8 cellular contexts compared by ENCODE assay signal in the genomic region with DNA sequence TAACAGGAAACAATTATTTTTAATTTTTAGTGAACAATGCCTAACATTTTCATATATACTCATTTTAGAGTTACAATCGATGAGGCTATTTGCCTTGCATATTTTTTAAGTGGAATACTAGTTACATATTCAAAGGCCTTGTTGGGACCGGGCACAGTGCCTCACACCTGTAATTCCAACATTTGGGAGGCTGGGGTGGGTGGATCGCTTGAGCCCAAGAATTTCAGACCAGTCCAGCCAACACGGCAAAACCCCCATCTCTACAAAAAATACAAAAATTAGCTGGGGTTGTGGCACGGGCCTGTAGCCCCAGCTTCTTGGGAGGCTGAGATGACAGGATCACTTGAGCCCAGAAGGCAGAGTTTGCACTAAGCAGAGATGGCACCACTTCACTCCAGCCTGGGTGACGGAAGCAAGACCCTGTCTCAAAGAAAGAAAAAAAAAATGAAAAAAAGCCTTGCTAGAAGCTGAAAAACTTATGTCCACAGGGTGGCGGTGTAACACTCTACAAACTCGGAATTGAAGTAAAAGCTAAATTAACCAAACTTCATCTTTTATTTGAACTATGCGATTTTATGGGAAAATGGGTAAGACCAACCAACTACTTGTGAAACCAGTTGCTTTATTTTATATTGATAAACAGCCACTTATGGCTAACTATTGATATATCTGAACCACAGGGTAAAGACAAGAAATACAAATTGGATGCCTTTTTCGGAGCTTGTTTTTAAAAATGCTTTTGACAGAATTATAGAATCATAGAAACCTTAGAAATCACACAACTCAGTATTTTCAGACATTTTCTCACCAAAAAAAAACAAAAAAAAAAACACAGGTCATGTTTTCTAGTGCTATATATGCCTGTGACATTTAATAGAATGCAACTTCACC. TPM values are rescaled to one million over a fixed set of nuclear protein-coding genes. Genes with fewer than 3 reads are reported as not detected.
A peak's percentile ranks its signal among the peaks of the same experiment; 100 is the strongest.
DNase-seq lines count a peak whose midpoint lies in the region; ATAC-seq, FAIRE-seq and TF ChIP-seq lines count a peak whose summit lies in the region.

No MANE protein-coding gene starts in this region.

- no peak overlapping the region for H3K4me3 ChIP-seq in endothelial cell of umbilical vein (replicated peaks in 1 of 3; ENCODE audit: insufficient read depth in 1 of 3, low read depth in 1 of 3, low read length in 3 of 3)
- H3K4me3 ChIP-seq in thoracic aorta: peak overlapping the region; percentile 50

- H3K9me3 Mint-ChIP-seq in activated CD8-positive, alpha-beta T cell treated with anti-CD3 and anti-CD28 coated beads, Interleukin-2, amount 10 ng/mL, durations not matched to agents 7 days and 5 days (ENCODE audit: insufficient read depth): no peaks in the 10 kb centered on the region
- H3K9me3 Mint-ChIP-seq in nephron: no peaks in the 10 kb centered on the region

- H3K9me1 ChIP-seq in endothelial cell of umbilical vein (replicated peaks; ENCODE audit: control insufficient read depth, extremely low read depth, insufficient read depth, low read length): no peaks in the 10 kb centered on the region

- dilution Hi-C loops in endothelial cell of umbilical vein (cut with MboI; ENCODE audit: extremely low pct_ligation_motif_present, low sequenced_read_pairs): no loop called here

- DNase-seq in COLO829 (ENCODE audit: low spot score) (peak; percentile 17), NCI-H774 (lab: John Stamatoyannopoulos, UW) (peak; percentile 84), endothelial cell of umbilical vein (ENCODE audit: low read depth, low spot score) (peak; percentile 84), thoracic aorta (ENCODE audit: low spot score) (peak; percentile 9), 8988T (no peak)
- peak; percentile 73 for DNase-seq in activated CD8-positive, alpha-beta T cell treated with anti-CD3 and anti-CD28 coated beads, Interleukin-2, amount 10 ng/mL, durations not matched to agents 7 days and 5 days

- TF ChIP-seq POLR2A in endothelial cell of umbilical vein (IDR thresholded peaks at IDR 0.05; ENCODE audit: low read depth, low read length): no peak

- no peaks in the 10 kb centered on the region for H3K36me3 ChIP-seq in endothelial cell of umbilical vein (ENCODE audit: control insufficient read depth in 2 of 2, extremely low read depth in 1 of 2, insufficient read depth in 2 of 2, low read length in 2 of 2)
- H3K36me3 ChIP-seq in thoracic aorta: no peaks in the 10 kb centered on the region

- no peaks in the 10 kb centered on the region for H4K20me1 ChIP-seq in endothelial cell of umbilical vein (replicated peaks; ENCODE audit: control insufficient read depth, extremely low read depth, insufficient read depth, low read length)

- H3K4me1 Mint-ChIP-seq in activated CD8-positive, alpha-beta T cell treated with anti-CD3 and anti-CD28 coated beads, Interleukin-2, amount 10 ng/mL, durations not matched to agents 7 days and 5 days (ENCODE audit: low read depth): peaks cover 1% of the 10 kb centered on the region
- peaks cover 15% of the 10 kb centered on the region for H3K4me1 Mint-ChIP-seq in nephron

- peaks cover 33% of the 10 kb centered on the region for H3K27me3 Mint-ChIP-seq in activated CD8-positive, alpha-beta T cell treated with anti-CD3 and anti-CD28 coated beads, Interleukin-2, amount 10 ng/mL, durations not matched to agents 7 days and 5 days (ENCODE audit: low read depth)
- peaks cover 6% of the 10 kb centered on the region for H3K27me3 Mint-ChIP-seq in nephron (ENCODE audit: low read depth)

- H3K79me2 ChIP-seq in endothelial cell of umbilical vein (ENCODE audit: control insufficient read depth, insufficient read depth, low read length): no peaks in the 10 kb centered on the region

- H3K36me3 Mint-ChIP-seq in activated CD8-positive, alpha-beta T cell treated with anti-CD3 and anti-CD28 coated beads, Interleukin-2, amount 10 ng/mL, durations not matched to agents 7 days and 5 days (ENCODE audit: low read depth): no peaks in the 10 kb centered on the region
- no peaks in the 10 kb centered on the region for H3K36me3 Mint-ChIP-seq in nephron (ENCODE audit: low read depth)

- TF ChIP-seq CTCF in endothelial cell of umbilical vein (IDR thresholded peaks at IDR 0.05; ENCODE audit: extremely low read depth in 1 of 2, insufficient read depth in 1 of 2, low read depth in 1 of 2, low read length in 2 of 2) (peak; percentile 41 to 48), nephron (IDR thresholded peaks at IDR 0.05; ENCODE audit: unreplicated experiment in 3 of 3) (peak; percentile 67 to 81 (median 79)), thoracic aorta (IDR thresholded peaks at IDR 0.05) (peak; percentile 75)

- H3K4me3 Mint-ChIP-seq in activated CD8-positive, alpha-beta T cell treated with anti-CD3 and anti-CD28 coated beads, Interleukin-2, amount 10 ng/mL, durations not matched to agents 7 days and 5 days: no peak overlapping the region
- H3K4me3 Mint-ChIP-seq in nephron: no peak overlapping the region

- POLR2A ChIA-PET in activated CD8-positive, alpha-beta T cell treated with anti-CD3 and anti-CD28 coated beads, Interleukin-2, amount 10 ng/mL, durations not matched to agents 7 days and 5 days (lab: Charles Lee): interaction anchor here (1.0 kb wide), 1 partner anchor 153 kb away, joined by 8 read pairs; the partner anchor contains the start of gene GOPC
- POLR2A ChIA-PET in endothelial cell of umbilical vein (lab: Charles Lee): interaction anchor here (0.6 to 1.0 kb wide), 3 partner anchors 9 to 153 kb away, joined by 3 read pairs; partner anchors contain the start of gene GOPC

- H3K27me3 ChIP-seq in endothelial cell of umbilical vein (ENCODE audit: control insufficient read depth in 2 of 2, insufficient read depth in 2 of 2, low read length in 2 of 2) (peaks cover 15 to 30% of the 10 kb centered on the region in 2 experiments), thoracic aorta (replicated peaks; ENCODE audit: insufficient read depth) (no peaks in the 10 kb centered on the region)

- H3K9ac ChIP-seq in endothelial cell of umbilical vein (replicated peaks; ENCODE audit: extremely low read depth, insufficient read depth, low read length): no peak overlapping the region

- H3K9me3 ChIP-seq in endothelial cell of umbilical vein (replicated peaks; ENCODE audit: control insufficient read depth, insufficient read depth, low read length) (no peaks in the 10 kb centered on the region), thoracic aorta (no peaks in the 10 kb centered on the region)

- no TSS peak for BruUV-seq in endothelial cell of umbilical vein (replicated peaks; lab: Mats Ljungman, UMichigan)

- intact Hi-C loops in endothelial cell of umbilical vein (cut with micrococcal nuclease): loop anchor here (1.0 kb wide), 4 partner anchors 33 to 226 kb away; partner anchors contain the start of genes DCBLD1 and NUS1

- H3K27ac Mint-ChIP-seq in activated CD8-positive, alpha-beta T cell treated with anti-CD3 and anti-CD28 coated beads, Interleukin-2, amount 10 ng/mL, durations not matched to agents 7 days and 5 days: no peak overlapping the region
- no peak overlapping the region for H3K27ac Mint-ChIP-seq in nephron

- H3K27ac ChIP-seq in endothelial cell of umbilical vein (ENCODE audit: insufficient read depth, low read depth, low read length): no peak overlapping the region
- H3K27ac ChIP-seq in thoracic aorta: peak overlapping the region; percentile 59 to 61

- ATAC-seq in HG02885 (IDR thresholded peaks at IDR 0.05; ENCODE audit: poor library complexity, unreplicated experiment) (peak; percentile 44), thoracic aorta (ENCODE audit: insufficient number of reproducible peaks, low FRiP score, low read depth) (no peak)
- no peak for ATAC-seq in activated CD8-positive, alpha-beta T cell treated with anti-CD3 and anti-CD28 coated beads, Interleukin-2, amount 10 ng/mL, durations not matched to agents 7 days and 5 days

- H3K4me2 ChIP-seq in endothelial cell of umbilical vein (ENCODE audit: insufficient read depth, low read length): peak overlapping the region; percentile 25

- FAIRE-seq in endothelial cell of umbilical vein (lab: Jason Lieb, UNC): peak; percentile 79

- no peak overlapping the region for H2AFZ ChIP-seq in endothelial cell of umbilical vein (ENCODE audit: low read depth, low read length)

- H3K4me1 ChIP-seq in endothelial cell of umbilical vein (ENCODE audit: control insufficient read depth, extremely low read depth, insufficient read depth, low read length): peaks cover 6% of the 10 kb centered on the region
- H3K4me1 ChIP-seq in thoracic aorta (ENCODE audit: control insufficient read depth in 1 of 2, low read depth in 2 of 2): peaks cover 11 to 30% of the 10 kb centered on the region in 2 donors

- CTCF ChIA-PET in activated CD8-positive, alpha-beta T cell treated with anti-CD3 and anti-CD28 coated beads, Interleukin-2, amount 10 ng/mL, durations not matched to agents 7 days and 5 days (lab: Charles Lee): interaction anchor here (0.6 to 6.2 kb wide), 32 partner anchors 10 to 249 kb away, joined by 3 to 153 read pairs (median 4); partner anchors contain the start of genes DCBLD1, GOPC and ROS1
- CTCF ChIA-PET in endothelial cell of umbilical vein (lab: Charles Lee): interaction anchor here (0.5 to 5.6 kb wide), 67 partner anchors 8 to 526 kb away, joined by 3 to 333 read pairs (median 5); partner anchors contain the start of genes DCBLD1, GOPC and ROS1

RNA-seq across cellular contexts. Expression of gene ROS1, which starts 24.1 kb away (rescaled TPM):
- not detected for total RNA-seq in activated CD8-positive, alpha-beta T cell treated with anti-CD3 and anti-CD28 coated beads, Interleukin-2, amount 10 ng/mL, durations not matched to agents 7 days and 5 days
- total RNA-seq in endothelial cell of umbilical vein (not detected in 2 replicates), thoracic aorta (not detected)
- not detected in 2 replicates for polyA plus RNA-seq in endothelial cell of umbilical vein
- not detected in 2 replicates for polyA plus RNA-seq in endothelial cell of umbilical vein (2011; cell fraction: cytosol; rRNA removed)
- polyA plus RNA-seq in endothelial cell of umbilical vein (2011; cell fraction: nucleus; rRNA removed): not detected in 2 replicates
- not detected in 2 replicates for polyA plus RNA-seq in endothelial cell of umbilical vein (2012)
- not detected in 2 replicates for polyA minus RNA-seq in endothelial cell of umbilical vein
- not detected for polyA minus RNA-seq in endothelial cell of umbilical vein (2011; cell fraction: cytosol; rRNA and poly(A)+ RNA removed)
- polyA minus RNA-seq in endothelial cell of umbilical vein (2011; cell fraction: nucleus; rRNA and poly(A)+ RNA removed): not detected in 2 replicates

RNA-seq across cellular contexts. Expression of gene DCBLD1, which starts 32.7 kb away (rescaled TPM):
- total RNA-seq in activated CD8-positive, alpha-beta T cell treated with anti-CD3 and anti-CD28 coated beads, Interleukin-2, amount 10 ng/mL, durations not matched to agents 7 days and 5 days: 1 to 10 TPM; 2.5 to 4.3 TPM
- total RNA-seq in endothelial cell of umbilical vein: 44.3 and 55.8 TPM in 2 replicates
- polyA plus RNA-seq in endothelial cell of umbilical vein: 27.1 and 30.2 TPM in 2 replicates
- 23.4 and 23.5 TPM in 2 replicates for polyA plus RNA-seq in endothelial cell of umbilical vein (2011; cell fraction: cytosol; rRNA removed)
- polyA plus RNA-seq in endothelial cell of umbilical vein (2011; cell fraction: nucleus; rRNA removed): 53.8 and 63.0 TPM in 2 replicates
- 64.0 and 66.8 TPM in 2 replicates for polyA plus RNA-seq in endothelial cell of umbilical vein (2012)
- 39.3 and 40.7 TPM in 2 replicates for polyA minus RNA-seq in endothelial cell of umbilical vein
- polyA minus RNA-seq in endothelial cell of umbilical vein (2011; cell fraction: cytosol; rRNA and poly(A)+ RNA removed): 4.3 TPM
- 36.6 and 49.8 TPM in 2 replicates for polyA minus RNA-seq in endothelial cell of umbilical vein (2011; cell fraction: nucleus; rRNA and poly(A)+ RNA removed)
- 10 to 100 TPM in 1 of 2 donors, 1 to 10 TPM in 1; 6.4 to 33.2 TPM for total RNA-seq in thoracic aorta
